In the genomic region with DNA sequence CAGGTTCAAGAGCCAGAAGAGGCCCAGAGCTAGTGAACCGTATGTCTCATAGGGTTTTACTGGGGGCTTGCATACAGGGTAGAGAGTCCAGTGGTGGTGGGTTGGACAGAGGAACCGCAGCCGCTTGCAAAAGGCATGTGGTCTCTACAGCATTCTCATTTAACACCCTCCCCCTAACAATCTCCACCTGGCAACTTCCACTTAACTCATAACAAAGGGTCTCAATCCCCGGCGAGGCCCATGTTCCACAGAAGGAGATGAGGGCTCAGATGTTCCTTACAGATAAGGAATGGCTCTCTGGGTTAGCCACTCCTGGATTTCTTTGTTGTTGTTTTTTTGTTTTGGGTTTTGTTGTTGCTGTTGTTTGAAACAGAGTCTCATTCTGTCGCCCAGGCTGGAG, we compare ENCODE assay signal across 19 cellular contexts.
A peak's percentile ranks its signal among the peaks of the same experiment; 100 is the strongest.
DNase-seq lines count a peak whose midpoint lies in the region; ATAC-seq and TF ChIP-seq lines count a peak whose summit lies in the region.
"Had no signal": no experiment of that assay in that cellular context is flagged by ENCODE, and none has a peak within 500 bp of the region (broad histone marks: within the 10 kb centered on the region; RNA-seq: fewer than 3 reads in every experiment).

No MANE protein-coding gene starts in this region.

- peak; percentile 65 for DNase-seq in GM23338 (ENCODE audit: low spot score)
- peak; percentile 39 for DNase-seq in H9
- peak; percentile 61 for DNase-seq in endodermal cell
- peak; percentile 56 for DNase-seq in islet precursor cell
- no peak for DNase-seq in NCI-H187 (lab: John Stamatoyannopoulos, UW)
- no peak for DNase-seq in aorta
- DNase-seq in effector CD4-positive, alpha-beta T cell: no peak
- DNase-seq: AML-193; Caco-2; CD4-positive, alpha-beta T cell; GDM1; HFFc6; KBM-7 had no signal

- H3K9ac ChIP-seq in H9 (ENCODE audit: extremely low read depth, insufficient read length, low read length) (no peak overlapping the region), endodermal cell (ENCODE audit: extremely low read depth, low read length, poor library complexity, severe bottlenecking) (no peak overlapping the region)

- no peak overlapping the region for H2BK15ac ChIP-seq in H9 (ENCODE audit: low read depth, low read length)

- H3K23ac ChIP-seq in H9 (ENCODE audit: insufficient read length, low read depth, low read length): no peak overlapping the region

- peaks cover 5% of the 10 kb centered on the region for H3K27me3 Mint-ChIP-seq in GM23338 (ENCODE audit: insufficient read depth, low read depth, poor library complexity)
- H3K27me3 Mint-ChIP-seq in H9 (ENCODE audit: low read depth): no peaks in the 10 kb centered on the region
- peaks cover 3% of the 10 kb centered on the region for H3K27me3 Mint-ChIP-seq in endodermal cell (ENCODE audit: insufficient read depth)
- H3K27me3 Mint-ChIP-seq: CD4-positive, alpha-beta T cell; IgD-negative memory B cell had no signal

- H2AK5ac ChIP-seq in H9 (ENCODE audit: insufficient read length, low read length): no peak overlapping the region

- H3K9me2 ChIP-seq in GM23338 (ENCODE audit: insufficient read depth): no peaks in the 10 kb centered on the region

- H3K27ac ChIP-seq in GM23338 (ENCODE audit: low read depth) (no peak overlapping the region), H9 (ENCODE audit: insufficient read length, low read depth, low read length) (no peak overlapping the region), endodermal cell (ENCODE audit: low read depth, low read length) (no peak overlapping the region), aorta (ENCODE audit: low read depth in 1 of 2, low read length in 2 of 2) (no peak overlapping the region)
- H3K27ac ChIP-seq: A549, C4-2B had no signal

- no peak overlapping the region for H2BK12ac ChIP-seq in H9 (ENCODE audit: insufficient read length, low read depth, low read length)

- H4K20me1 ChIP-seq in GM23338 (replicated peaks; ENCODE audit: insufficient read depth) (peaks cover 17% of the 10 kb centered on the region), H9 (ENCODE audit: control insufficient read depth, insufficient read depth, insufficient read length) (no peaks in the 10 kb centered on the region)

- H3K36me3 ChIP-seq in GM23338 (ENCODE audit: insufficient read depth): no peaks in the 10 kb centered on the region
- peaks cover 14% of the 10 kb centered on the region for H3K36me3 ChIP-seq in endodermal cell (ENCODE audit: control insufficient read depth, insufficient read depth, low read length)
- H3K36me3 ChIP-seq in aorta (ENCODE audit: control insufficient read depth in 1 of 2, insufficient read depth in 2 of 2, low read length in 1 of 2): no peaks in the 10 kb centered on the region

- intact Hi-C loops in aorta (cut with DNase I): no loop called here

- H3K4me1 Mint-ChIP-seq in GM23338: peaks cover 71% of the 10 kb centered on the region
- peaks cover 52 to 65% of the 10 kb centered on the region in 2 experiments for H3K4me1 Mint-ChIP-seq in H9
- peaks cover 42% of the 10 kb centered on the region for H3K4me1 Mint-ChIP-seq in endodermal cell

- no peak overlapping the region for H4K91ac ChIP-seq in H9 (ENCODE audit: insufficient read length, low read depth, low read length)

- no peak overlapping the region for H3K4ac ChIP-seq in H9 (ENCODE audit: low read depth, low read length)

- no peaks in the 10 kb centered on the region for H3K23me2 ChIP-seq in H9 (ENCODE audit: insufficient read length, low read depth, low read length, poor library complexity, severe bottlenecking)

- H3K27ac Mint-ChIP-seq in GM23338 (peak overlapping the region; percentile 64; the same call in 1 of the 2 replicates), H9 (peak overlapping the region in 2 of 3 experiments; percentile 49 to 73; a peak in 4 of 7 replicates), endodermal cell (no peak overlapping the region)
- H3K27ac Mint-ChIP-seq: CD4-positive, alpha-beta T cell; HFFc6; IgD-negative memory B cell had no signal

- H2AFZ ChIP-seq in GM23338 (no peak overlapping the region), H9 (ENCODE audit: low read length) (no peak overlapping the region)

- H3K79me2 ChIP-seq in GM23338 (replicated peaks; ENCODE audit: insufficient read depth) (peaks cover 99% of the 10 kb centered on the region), H9 (ENCODE audit: insufficient read depth, low read length) (peaks cover 41% of the 10 kb centered on the region; the same call in 1 of the 2 replicates)

- H3K56ac ChIP-seq in H9 (ENCODE audit: insufficient read length, low read depth, low read length): no peak overlapping the region

- H3K9me3 Mint-ChIP-seq in GM23338: no peaks in the 10 kb centered on the region
- H3K9me3 Mint-ChIP-seq in H9: no peaks in the 10 kb centered on the region
- no peaks in the 10 kb centered on the region for H3K9me3 Mint-ChIP-seq in endodermal cell
- H3K9me3 Mint-ChIP-seq: CD4-positive, alpha-beta T cell; HFFc6; IgD-negative memory B cell had no signal

- H3T11ph ChIP-seq in H9 (ENCODE audit: low read length): no peak overlapping the region

- H3K18ac ChIP-seq in H9 (ENCODE audit: insufficient read length, low read depth, low read length): no peak overlapping the region

- H3K4me3 ChIP-seq in GM23338: no peak overlapping the region
- H3K4me3 ChIP-seq in endodermal cell (ENCODE audit: low read length): no peak overlapping the region
- no peak overlapping the region for H3K4me3 ChIP-seq in aorta (ENCODE audit: low read length in 2 of 2)
- H3K4me3 ChIP-seq: A549 had no signal

- no peaks in the 10 kb centered on the region for H3K36me3 Mint-ChIP-seq in GM23338 (ENCODE audit: low read depth)
- H3K36me3 Mint-ChIP-seq in H9 (ENCODE audit: insufficient read depth in 1 of 3, low read depth in 3 of 3): no peaks in the 10 kb centered on the region; a peak in 1 of 7 replicates
- peaks cover 2% of the 10 kb centered on the region for H3K36me3 Mint-ChIP-seq in endodermal cell (ENCODE audit: low read depth)
- H3K36me3 Mint-ChIP-seq: IgD-negative memory B cell had no signal

- no peak overlapping the region for H2BK120ac ChIP-seq in H9 (ENCODE audit: low read depth, low read length, poor library complexity, severe bottlenecking)

- H4K8ac ChIP-seq in H9 (replicated peaks; ENCODE audit: insufficient read length, low read depth, low read length): no peak overlapping the region

- no peak for TF ChIP-seq CTCF in GM23338 (conservative IDR thresholded peaks at IDR 0.05; ENCODE audit: low read depth in 2 of 2)
- no peak for TF ChIP-seq CTCF in H9 (conservative IDR thresholded peaks at IDR 0.05)
- no peak for TF ChIP-seq CTCF in endodermal cell (conservative IDR thresholded peaks at IDR 0.05)

- H3K27me3 ChIP-seq in GM23338 (ENCODE audit: insufficient read depth): no peaks in the 10 kb centered on the region
- H3K27me3 ChIP-seq in H9 (ENCODE audit: insufficient read depth, low read length): no peaks in the 10 kb centered on the region
- peaks cover 10% of the 10 kb centered on the region for H3K27me3 ChIP-seq in endodermal cell (ENCODE audit: control insufficient read depth, insufficient read depth, low read length, poor library complexity, severe bottlenecking)
- H3K27me3 ChIP-seq in aorta (ENCODE audit: control insufficient read depth in 1 of 2, insufficient read depth in 2 of 2, low read length in 1 of 2): no peaks in the 10 kb centered on the region

- peaks cover 7% of the 10 kb centered on the region for H3K79me1 ChIP-seq in H9 (ENCODE audit: insufficient read depth, low read depth, low read length, poor library complexity, severe bottlenecking)

- peaks cover 79% of the 10 kb centered on the region for H3K4me1 ChIP-seq in GM23338 (ENCODE audit: insufficient read depth)
- peaks cover 15% of the 10 kb centered on the region for H3K4me1 ChIP-seq in H9 (ENCODE audit: insufficient read depth, low read length)
- H3K4me1 ChIP-seq in endodermal cell (ENCODE audit: control insufficient read depth, insufficient read depth, low read length): peaks cover 3% of the 10 kb centered on the region
- peaks cover 0 to 4% of the 10 kb centered on the region in 2 donors for H3K4me1 ChIP-seq in aorta (ENCODE audit: control insufficient read depth in 1 of 2, insufficient read depth in 2 of 2, low read length in 2 of 2)
- H3K4me1 ChIP-seq: Caco-2 had no signal

- H3K4me2 ChIP-seq in GM23338 (peak overlapping the region; percentile 31; the same call in 1 of the 2 replicates), H9 (ENCODE audit: insufficient read depth, insufficient read length, low read length) (no peak overlapping the region)
- H3K4me2 ChIP-seq: A549 had no signal

- H3K14ac ChIP-seq in H9 (ENCODE audit: insufficient read depth, low read length): no peak overlapping the region

- no peak overlapping the region for H4K5ac ChIP-seq in H9 (ENCODE audit: insufficient read length, low read depth, low read length)

- H3F3A ChIP-seq in GM23338 (replicated peaks; ENCODE audit: low read depth): no peaks in the 10 kb centered on the region

- H2BK20ac ChIP-seq in H9 (ENCODE audit: low read depth, low read length, poor library complexity, severe bottlenecking): no peak overlapping the region

- H3K9me3 ChIP-seq in H9 (ENCODE audit: control insufficient read depth, low read depth, low read length): no peaks in the 10 kb centered on the region
- H3K9me3 ChIP-seq in endodermal cell (ENCODE audit: control insufficient read depth, low read length): no peaks in the 10 kb centered on the region
- H3K9me3 ChIP-seq in aorta (ENCODE audit: control insufficient read depth, low read length): no peaks in the 10 kb centered on the region
- H3K9me3 ChIP-seq: A549, Caco-2 had no signal

- peak; percentile 54 for ATAC-seq in GM23338
- ATAC-seq in aorta (ENCODE audit: low FRiP score): no peak
- no peak for ATAC-seq in GM19035 (IDR thresholded peaks at IDR 0.05; ENCODE audit: unreplicated experiment)
- ATAC-seq: A549, HCT116, HepG2 had no signal

- H3K4me3 Mint-ChIP-seq in GM23338 (no peak overlapping the region), H9 (no peak overlapping the region), endodermal cell (no peak overlapping the region)
- H3K4me3 Mint-ChIP-seq: CD4-positive, alpha-beta T cell; HFFc6; IgD-negative memory B cell had no signal

- H2BK5ac ChIP-seq in H9 (ENCODE audit: insufficient read length, low read length): no peak overlapping the region

- WGBS in H9 (ENCODE audit: extremely low coverage, insufficient read length, low lambda C conversion rate): no CpG with 5 or more reads among the region's 6 CpGs
- 85 to 86% methylated on average over 1 to 6 of the region's 6 CpGs for WGBS in endodermal cell (ENCODE audit: insufficient coverage in 1 of 2, insufficient read length in 1 of 2), 2 experiments
- 92 to 93% methylated on average over 6 of the region's 6 CpGs for WGBS in aorta, 2 donors

TF ChIP-seq in GM23338, 12 proteins besides CTCF, POLR2A, EP300 and RAD21 (continues in another document):
- TF ChIP-seq, protein P1, sequence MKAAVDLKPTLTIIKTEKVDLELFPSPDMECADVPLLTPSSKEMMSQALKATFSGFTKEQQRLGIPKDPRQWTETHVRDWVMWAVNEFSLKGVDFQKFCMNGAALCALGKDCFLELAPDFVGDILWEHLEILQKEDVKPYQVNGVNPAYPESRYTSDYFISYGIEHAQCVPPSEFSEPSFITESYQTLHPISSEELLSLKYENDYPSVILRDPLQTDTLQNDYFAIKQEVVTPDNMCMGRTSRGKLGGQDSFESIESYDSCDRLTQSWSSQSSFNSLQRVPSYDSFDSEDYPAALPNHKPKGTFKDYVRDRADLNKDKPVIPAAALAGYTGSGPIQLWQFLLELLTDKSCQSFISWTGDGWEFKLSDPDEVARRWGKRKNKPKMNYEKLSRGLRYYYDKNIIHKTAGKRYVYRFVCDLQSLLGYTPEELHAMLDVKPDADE (IDR thresholded peaks at IDR 0.05): no peak

Comparison
In these comparisons a context has a peak if more than half of its experiments do, and no peak if none do; other contexts are left out.
1. DNase-seq: peak in GM23338 (single experiment), H9 (single experiment), endodermal cell (single experiment) and islet precursor cell (single experiment); none in NCI-H187 (0 of 2), aorta (0 of 2) and effector CD4-positive, alpha-beta T cell (single experiment).